ENCODE assay signal across 8 cellular contexts in the genomic region with DNA sequence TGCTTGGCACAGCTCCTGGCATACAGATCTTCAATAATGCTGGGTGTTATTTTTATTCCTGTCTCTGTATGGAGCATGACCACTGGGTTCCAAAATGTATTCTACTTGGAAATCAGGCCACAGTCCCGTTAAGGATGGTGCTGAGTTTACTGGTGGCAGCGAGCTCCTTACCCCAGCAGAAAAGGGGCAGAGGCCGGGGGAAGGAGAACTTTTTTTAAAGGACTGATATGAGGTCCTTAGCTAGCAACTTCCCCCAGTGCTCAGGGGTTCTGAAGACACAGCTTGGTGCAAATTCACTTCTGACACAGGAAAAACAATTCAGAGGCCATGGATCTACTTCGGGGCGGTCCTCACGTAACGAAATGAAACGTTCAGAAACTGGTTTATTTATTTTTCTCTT. TPM values are rescaled to one million over a fixed set of nuclear protein-coding genes. Genes with fewer than 3 reads are reported as not detected.
DNase-seq lines count a peak whose midpoint lies in the region; TF ChIP-seq lines count a peak whose summit lies in the region.

No MANE protein-coding gene starts in this region.

- peaks cover 4% of the 10 kb centered on the region for H3K79me2 ChIP-seq in trophoblast cell (ENCODE audit: control insufficient read depth, insufficient read depth, low read length, poor library complexity)

- H3K4me1 ChIP-seq in SJCRH30, result peaks cover 5% of the 10 kb centered on the region; the same call in 1 of the 2 replicates
- H3K4me1 ChIP-seq in esophagus muscularis mucosa, result peaks cover 35 to 58% (median 48%) of the 10 kb centered on the region in 4 donors
- H3K4me1 ChIP-seq in trophoblast cell (ENCODE audit: control insufficient read depth in 1 of 2, insufficient read depth in 2 of 2, low read length in 2 of 2), result peaks cover 0 to 6% of the 10 kb centered on the region in 2 experiments

- TF ChIP-seq EP300 in esophagus muscularis mucosa (IDR thresholded peaks at IDR 0.05), result no peak

- H3K18ac ChIP-seq in trophoblast cell (ENCODE audit: low read length), result no peak overlapping the region

- peak overlapping the region; percentile 79 for H2BK5ac ChIP-seq in trophoblast cell (ENCODE audit: low read depth, low read length, poor library complexity)

- H4K8ac ChIP-seq in trophoblast cell (ENCODE audit: low read depth, low read length), result peak overlapping the region; percentile 100

- H3K4ac ChIP-seq in trophoblast cell (ENCODE audit: low read depth, low read length), result peak overlapping the region; percentile 87

- no peak overlapping the region for H2BK120ac ChIP-seq in trophoblast cell (ENCODE audit: insufficient read depth, low read length, poor library complexity)

- H3K27me3 ChIP-seq in SJCRH30 (no peaks in the 10 kb centered on the region), esophagus muscularis mucosa (no peaks in the 10 kb centered on the region), trophoblast cell (ENCODE audit: insufficient read depth, low read length) (no peaks in the 10 kb centered on the region)

- peak overlapping the region; percentile 97 for H4K91ac ChIP-seq in trophoblast cell (ENCODE audit: low read depth, low read length)

- H4K12ac ChIP-seq in trophoblast cell (ENCODE audit: low read depth, low read length), result peak overlapping the region; percentile 96

- H3K9ac ChIP-seq in trophoblast cell (ENCODE audit: low read length), result peak overlapping the region; percentile 97

- no peak overlapping the region for H3K23ac ChIP-seq in trophoblast cell (ENCODE audit: low read length)

- intact Hi-C loops in esophagus muscularis mucosa (cut with DNase I), result loop anchor here (5.0 kb wide), 1 partner anchor 37 kb away; no protein-coding TSS in a partner anchor

- H3K36me3 ChIP-seq in SJCRH30 (peaks cover 12% of the 10 kb centered on the region), esophagus muscularis mucosa (peaks cover 0 to 15% (median 7%) of the 10 kb centered on the region in 4 donors), trophoblast cell (ENCODE audit: control insufficient read depth in 1 of 2, insufficient read depth in 2 of 2, low read length in 2 of 2) (peaks cover 0 to 6% of the 10 kb centered on the region in 2 experiments)

- H3K27ac ChIP-seq in SJCRH30 (peak overlapping the region; percentile 60), esophagus muscularis mucosa (replicated peaks in 1 of 4) (peak overlapping the region; percentile 97 to 100 (median 99)), trophoblast cell (ENCODE audit: low read depth, low read length) (peak overlapping the region; percentile 93)

- peaks cover 7% of the 10 kb centered on the region for H3K79me1 ChIP-seq in trophoblast cell (ENCODE audit: low read length)

- peak; percentile 38 for DNase-seq in NOMO-1 treated with DMSO at 0.1 percent for 48 hours (lab: John Stamatoyannopoulos, UW; ENCODE audit: unreplicated experiment)
- DNase-seq in NOMO-1 treated with dmso at 0.1 percent for 144 hours (lab: John Stamatoyannopoulos, UW; ENCODE audit: unreplicated experiment), result no peak
- DNase-seq in SJCRH30, result no peak
- DNase-seq in esophagus muscularis mucosa (ENCODE audit: extremely low spot score), result no peak
- no peak for DNase-seq in trophoblast cell
- DNase-seq in NCI-H1694 treated with DMSO at 0.1 percent for 48 hours (lab: John Stamatoyannopoulos, UW), result no peak
- DNase-seq in germinal center (ENCODE audit: low spot score), result no peak
- DNase-seq in NCI-H2081 (lab: John Stamatoyannopoulos, UW), result no peak

- WGBS in esophagus muscularis mucosa, result under 1% methylated on average over 8 of the region's 8 CpGs
- no CpG with 5 or more reads among the region's 8 CpGs for WGBS in trophoblast cell (ENCODE audit: extremely low coverage, insufficient coverage, insufficient read length)

- peak overlapping the region; percentile 87 for H3K4me2 ChIP-seq in trophoblast cell (ENCODE audit: low read length)

- H3K4me3 ChIP-seq in SJCRH30, result peak overlapping the region; percentile 93
- H3K4me3 ChIP-seq in esophagus muscularis mucosa, result peak overlapping the region; percentile 75 to 95 (median 89)
- peak overlapping the region; percentile 92 for H3K4me3 ChIP-seq in trophoblast cell (ENCODE audit: low read depth, low read length)

- H3K9me3 ChIP-seq in SJCRH30 (replicated peaks) (no peaks in the 10 kb centered on the region), esophagus muscularis mucosa (peaks cover 0 to 5% (median 0%) of the 10 kb centered on the region in 4 donors), trophoblast cell (ENCODE audit: insufficient read depth, low read depth, low read length) (no peaks in the 10 kb centered on the region)

- no peak overlapping the region for H2AK5ac ChIP-seq in trophoblast cell (ENCODE audit: low read length)

- H2BK12ac ChIP-seq in trophoblast cell (ENCODE audit: low read length), result no peak overlapping the region

- TF ChIP-seq CTCF in esophagus muscularis mucosa (IDR thresholded peaks at IDR 0.05), result no peak

- no peak overlapping the region for H3K14ac ChIP-seq in trophoblast cell (ENCODE audit: low read length)

- TF ChIP-seq POLR2A in esophagus muscularis mucosa (IDR thresholded peaks at IDR 0.05; ENCODE audit: low read depth), result no peak

- H2AFZ ChIP-seq in trophoblast cell (ENCODE audit: insufficient read depth, low read length, poor library complexity), result peak overlapping the region; percentile 100

RNA-seq across cellular contexts. Expression of gene RDH14, which starts 0.9 kb away (rescaled TPM):
- total RNA-seq in SJCRH30 (2014; rRNA removed; shearing (Covaris generic)), result 27.7 TPM in 2 replicates
- total RNA-seq in esophagus muscularis mucosa, result 10 to 100 TPM; 56.9 to 72.2 (median 65.1) TPM
- polyA plus RNA-seq in trophoblast cell (2013), result 15.9 and 16.2 TPM in 2 replicates

RNA-seq across cellular contexts. Expression of gene NT5C1B, which starts 29.8 kb away (rescaled TPM):
- total RNA-seq in SJCRH30 (2014; rRNA removed; shearing (Covaris generic)), result not detected in 2 replicates
- total RNA-seq in esophagus muscularis mucosa, result under 1 TPM in 1 of 4 donors, not detected in 3; 0.42 TPM
- not detected in 2 replicates for polyA plus RNA-seq in trophoblast cell (2013)
